8 cellular contexts compared by ENCODE assay signal in the genomic region with DNA sequence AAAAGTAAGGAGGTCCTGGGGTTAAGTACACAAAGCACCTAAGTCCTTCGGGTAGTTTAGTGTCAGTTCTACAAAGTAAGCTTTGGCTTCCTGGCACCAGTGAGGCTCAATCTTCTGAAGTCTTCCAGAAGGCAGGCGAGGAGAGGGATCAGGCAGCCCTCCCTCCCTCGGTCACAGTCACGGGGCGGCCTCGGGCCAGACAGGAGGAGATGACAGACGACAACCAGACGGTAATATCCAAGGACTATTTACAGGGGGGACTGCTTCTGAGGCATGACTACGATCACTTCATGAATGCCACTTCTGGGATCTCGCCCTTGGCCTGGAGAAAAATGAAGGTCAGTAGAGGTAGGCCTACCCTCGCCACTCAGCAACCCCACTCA. TPM values are rescaled to one million over a fixed set of nuclear protein-coding genes. Genes with fewer than 3 reads are reported as not detected.
DNase-seq lines count a peak whose midpoint lies in the region; ATAC-seq and TF ChIP-seq lines count a peak whose summit lies in the region.

No MANE protein-coding gene starts in this region.

- ATAC-seq in activated naive CD8-positive, alpha-beta T cell treated with anti-CD3 and anti-CD28 coated beads, Interleukin-2, amount 50 U/mL, for 24 hours = no peak

- no peaks in the 10 kb centered on the region for H3K27me3 Mint-ChIP-seq in activated naive CD4-positive, alpha-beta T cell treated with anti-CD3 and anti-CD28 coated beads for 36 hours (ENCODE audit: low read depth)
- H3K27me3 Mint-ChIP-seq in activated naive CD8-positive, alpha-beta T cell treated with anti-CD3 and anti-CD28 coated beads, Interleukin-2, amount 50 U/mL, for 24 hours = no peaks in the 10 kb centered on the region

- DNase-seq in activated naive CD4-positive, alpha-beta T cell treated with anti-CD3 and anti-CD28 coated beads for 36 hours = peak; percentile 28
- no peak for DNase-seq in activated naive CD4-positive, alpha-beta T cell treated with anti-CD3 and anti-CD28 coated beads, Interleukin-2, amount 50 U/mL, for 16 hours
- no peak for DNase-seq in activated naive CD8-positive, alpha-beta T cell treated with anti-CD3 and anti-CD28 coated beads, Interleukin-2, amount 50 U/mL, for 24 hours
- DNase-seq in islet precursor cell (peak; percentile 91), suprapubic skin (ENCODE audit: low spot score in 2 of 2) (no peak), NCI-H2196 (lab: John Stamatoyannopoulos, UW; ENCODE audit: unreplicated experiment) (no peak), NCI-H510A treated with DMSO at 0.1 percent for 48 hours (lab: John Stamatoyannopoulos, UW) (no peak), NCI-H526 (lab: John Stamatoyannopoulos, UW) (no peak)

- no peaks in the 10 kb centered on the region for H3K9me3 Mint-ChIP-seq in activated naive CD4-positive, alpha-beta T cell treated with anti-CD3 and anti-CD28 coated beads for 36 hours
- H3K9me3 Mint-ChIP-seq in activated naive CD8-positive, alpha-beta T cell treated with anti-CD3 and anti-CD28 coated beads, Interleukin-2, amount 50 U/mL, for 24 hours = no peaks in the 10 kb centered on the region

- CTCF ChIA-PET in activated naive CD4-positive, alpha-beta T cell treated with anti-CD3 and anti-CD28 coated beads for 36 hours (lab: Charles Lee) = interaction anchor here (0.7 kb wide), 1 partner anchor 32 kb away, joined by 3 read pairs; no protein-coding TSS in a partner anchor

- WGBS in suprapubic skin = 20% methylated on average over 8 of the region's 11 CpGs

- TF ChIP-seq POLR2A in suprapubic skin (IDR thresholded peaks at IDR 0.05) = no peak

- H3K4me3 ChIP-seq in suprapubic skin = peak overlapping the region; percentile 92

- H3K4me1 ChIP-seq in suprapubic skin = peaks cover 48% of the 10 kb centered on the region

- H3K4me1 Mint-ChIP-seq in activated naive CD4-positive, alpha-beta T cell treated with anti-CD3 and anti-CD28 coated beads for 36 hours (ENCODE audit: low read depth) = peaks cover 47% of the 10 kb centered on the region
- peaks cover 44% of the 10 kb centered on the region for H3K4me1 Mint-ChIP-seq in activated naive CD8-positive, alpha-beta T cell treated with anti-CD3 and anti-CD28 coated beads, Interleukin-2, amount 50 U/mL, for 24 hours

- H3K9me3 ChIP-seq in suprapubic skin = no peaks in the 10 kb centered on the region

- no peak for TF ChIP-seq EP300 in suprapubic skin (IDR thresholded peaks at IDR 0.05)

- H3K36me3 ChIP-seq in suprapubic skin = peaks cover 59% of the 10 kb centered on the region

- H3K4me3 Mint-ChIP-seq in activated naive CD4-positive, alpha-beta T cell treated with anti-CD3 and anti-CD28 coated beads for 36 hours = peak overlapping the region; percentile 85
- H3K4me3 Mint-ChIP-seq in activated naive CD8-positive, alpha-beta T cell treated with anti-CD3 and anti-CD28 coated beads, Interleukin-2, amount 50 U/mL, for 24 hours = peak overlapping the region; percentile 92

- H3K27ac Mint-ChIP-seq in activated naive CD4-positive, alpha-beta T cell treated with anti-CD3 and anti-CD28 coated beads for 36 hours = peak overlapping the region; percentile 90
- peak overlapping the region; percentile 89 for H3K27ac Mint-ChIP-seq in activated naive CD8-positive, alpha-beta T cell treated with anti-CD3 and anti-CD28 coated beads, Interleukin-2, amount 50 U/mL, for 24 hours

- peak overlapping the region; percentile 91 for H3K27ac ChIP-seq in suprapubic skin

- peaks cover 49% of the 10 kb centered on the region for H3K36me3 Mint-ChIP-seq in activated naive CD4-positive, alpha-beta T cell treated with anti-CD3 and anti-CD28 coated beads for 36 hours (ENCODE audit: low read depth)
- peaks cover 58% of the 10 kb centered on the region for H3K36me3 Mint-ChIP-seq in activated naive CD8-positive, alpha-beta T cell treated with anti-CD3 and anti-CD28 coated beads, Interleukin-2, amount 50 U/mL, for 24 hours (ENCODE audit: low read depth)

- no peaks in the 10 kb centered on the region for H3K27me3 ChIP-seq in suprapubic skin

- TF ChIP-seq CTCF in suprapubic skin (IDR thresholded peaks at IDR 0.05) = no peak

- intact Hi-C loops in activated naive CD4-positive, alpha-beta T cell treated with anti-CD3 and anti-CD28 coated beads for 36 hours (cut with micrococcal nuclease) = loop anchor here (1.0 kb wide), 3 partner anchors 13 to 49 kb away; partner anchors contain the start of gene NXF1

RNA-seq across cellular contexts. Expression of gene TMEM223, which starts 0.4 kb away (rescaled TPM):
- total RNA-seq in activated naive CD4-positive, alpha-beta T cell treated with anti-CD3 and anti-CD28 coated beads for 36 hours = 1 to 10 TPM; 7.0 to 7.7 TPM
- total RNA-seq in suprapubic skin = 10 to 100 TPM; 15.9 to 30.2 (median 23.4) TPM

RNA-seq across cellular contexts. Expression of gene TMEM179B, which starts 5.0 kb away (rescaled TPM):
- 10 to 100 TPM; 13.9 to 15.2 TPM for total RNA-seq in activated naive CD4-positive, alpha-beta T cell treated with anti-CD3 and anti-CD28 coated beads for 36 hours
- 10 to 100 TPM; 37.6 to 72.6 (median 59.8) TPM for total RNA-seq in suprapubic skin

RNA-seq across cellular contexts. Expression of gene NXF1, which starts 13.1 kb away (rescaled TPM):
- 10 to 100 TPM; 44.6 to 46.0 TPM for total RNA-seq in activated naive CD4-positive, alpha-beta T cell treated with anti-CD3 and anti-CD28 coated beads for 36 hours
- total RNA-seq in suprapubic skin = 100 to 1,000 TPM in 3 of 4 donors, 10 to 100 TPM in 1; 88.1 to 156 (median 115) TPM

RNA-seq across cellular contexts. Expression of gene TAF6L, which starts 21.0 kb away (rescaled TPM):
- 10 to 100 TPM in 1 of 2 experiments, 1 to 10 TPM in 1; 8.9 to 10.5 TPM for total RNA-seq in activated naive CD4-positive, alpha-beta T cell treated with anti-CD3 and anti-CD28 coated beads for 36 hours
- 10 to 100 TPM; 10.2 to 48.7 (median 21.9) TPM for total RNA-seq in suprapubic skin

RNA-seq across cellular contexts. Expression of gene POLR2G, which starts 30.8 kb away (rescaled TPM):
- total RNA-seq in activated naive CD4-positive, alpha-beta T cell treated with anti-CD3 and anti-CD28 coated beads for 36 hours = 100 to 1,000 TPM; 131 to 135 TPM
- 100 to 1,000 TPM in 1 of 4 donors, 10 to 100 TPM in 3; 46.9 to 117 (median 52.1) TPM for total RNA-seq in suprapubic skin

Comparison
In these comparisons a context has a peak if more than half of its experiments do, and no peak if none do; other contexts are left out.
1. DNase-seq: peak in activated naive CD4-positive, alpha-beta T cell treated with anti-CD3 and anti-CD28 coated beads for 36 hours (single experiment) and islet precursor cell (single experiment); none in activated naive CD4-positive, alpha-beta T cell treated with anti-CD3 and anti-CD28 coated beads, Interleukin-2, amount 50 U/mL, for 16 hours (single experiment), activated naive CD8-positive, alpha-beta T cell treated with anti-CD3 and anti-CD28 coated beads, Interleukin-2, amount 50 U/mL, for 24 hours (single experiment), suprapubic skin (0 of 2), NCI-H2196 (single experiment), NCI-H510A treated with DMSO at 0.1 percent for 48 hours (single experiment) and NCI-H526 (0 of 2).